In the genomic region with DNA sequence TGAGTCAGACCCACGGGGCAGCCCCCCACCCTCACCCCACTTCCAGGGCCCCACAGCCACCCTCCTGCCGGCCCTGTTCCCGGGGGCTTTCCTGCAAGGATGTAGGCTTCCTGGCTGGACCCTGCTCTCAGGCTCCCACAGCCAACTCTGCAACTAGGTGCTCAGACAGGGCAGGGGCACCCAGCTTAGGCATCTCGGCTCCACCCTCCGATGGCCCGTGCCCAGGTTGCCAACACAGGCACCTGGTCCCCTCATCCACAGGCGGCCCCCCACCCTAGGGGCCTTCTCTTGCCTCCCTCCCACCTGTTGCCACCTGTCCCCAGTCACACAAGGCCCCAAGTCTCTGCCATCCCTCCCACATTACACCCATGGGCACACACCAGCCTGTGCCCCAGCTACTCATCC, we compare ENCODE assay signal across 13 cellular contexts.
"Had no signal": no experiment of that assay in that cellular context is flagged by ENCODE, and none has a peak within 500 bp of the region (broad histone marks: within the 10 kb centered on the region; RNA-seq: fewer than 3 reads in every experiment).

No MANE protein-coding gene starts in this region.

- H3K4me1 ChIP-seq: foreskin keratinocyte had no signal

- H3K27me3 ChIP-seq: adrenal gland, foreskin keratinocyte, stomach, testis had no signal

- H3K4me3 ChIP-seq: adrenal gland, stomach, testis had no signal

- H3K27ac ChIP-seq: foreskin keratinocyte, neutrophil, stomach, testis had no signal

- H3K36me3 ChIP-seq: adrenal gland, neutrophil had no signal

- ATAC-seq: activated naive CD4-positive, alpha-beta T cell treated with anti-CD3 and anti-CD28 coated beads, Interleukin-2, amount 50 U/mL, for 72 hours; foreskin keratinocyte; natural killer cell had no signal

- H3K9me3 ChIP-seq: adrenal gland, neutrophil, stomach, testis had no signal

- DNase-seq: activated CD4-positive, alpha-beta T cell treated with anti-CD3 and anti-CD28 coated beads, Interleukin-2, amount 50 U/mL, for 1 hour; activated CD4-positive, CD25-positive, alpha-beta regulatory T cell treated with anti-CD3 and anti-CD28 coated beads, Interleukin-2, amount 50 U/mL, for 72 hours; activated gamma-delta T cell treated with Interleukin-2 at 50 U/mL for 16 hours; activated T-cell treated with anti-CD3 and anti-CD28 coated beads for 4 hours; foreskin keratinocyte; mesendoderm; natural killer cell; retina; stomach; testis had no signal
